In genomic region chr22:26316732-26317131, GRCh38 we compare ENCODE assay signal across 33 cellular contexts.
"Had no signal": no experiment of that assay in that cellular context is flagged by ENCODE, and none has a peak within 500 bp of the region (broad histone marks: within the 10 kb centered on the region; RNA-seq: fewer than 3 reads in every experiment).

No MANE protein-coding gene starts in this region.

- H3K4me3 ChIP-seq: adrenal gland, ascending aorta, body of pancreas, breast epithelium, cardiac muscle cell had no signal

- H3K9me3 ChIP-seq: adrenal gland, ascending aorta, body of pancreas, breast epithelium had no signal

- H3K27me3 ChIP-seq: adrenal gland, ascending aorta, body of pancreas, brain microvascular endothelial cell, cardiac muscle cell had no signal

- H3K27ac ChIP-seq: adrenal gland, ascending aorta, body of pancreas, brain microvascular endothelial cell, breast epithelium, cardiac muscle cell had no signal

- DNase-seq: activated effector memory CD4-positive, alpha-beta T cell treated with anti-CD3 and anti-CD28 coated beads, Interleukin-2, amount 50 U/mL, for 16 hours; activated effector memory CD4-positive, alpha-beta T cell treated with Interleukin-2 at 50 U/mL for 16 hours; activated gamma-delta T cell; activated gamma-delta T cell treated with Interleukin-2 at 50 U/mL for 16 hours; activated naive CD4-positive, alpha-beta T cell; activated naive CD4-positive, alpha-beta T cell treated with anti-CD3 and anti-CD28 coated beads for 36 hours; activated naive CD4-positive, alpha-beta T cell treated with anti-CD3 and anti-CD28 coated beads, Interleukin-2, amount 10 ng/mL, durations not matched to agents 7 days and 5 days; activated naive CD4-positive, alpha-beta T cell treated with anti-CD3 and anti-CD28 coated beads, Interleukin-2, amount 50 U/mL, for 16 hours; activated naive CD4-positive, alpha-beta T cell treated with Interleukin-2 at 50 U/mL for 16 hours; activated naive CD8-positive, alpha-beta T cell treated with anti-CD3 and anti-CD28 coated beads for 36 hours; activated naive CD8-positive, alpha-beta T cell treated with anti-CD3 and anti-CD28 coated beads, Interleukin-2, amount 10 ng/mL, durations not matched to agents 7 days and 5 days; activated naive CD8-positive, alpha-beta T cell treated with anti-CD3 and anti-CD28 coated beads, Interleukin-2, amount 50 U/mL, for 24 hours; activated T-cell treated with anti-CD3 and anti-CD28 coated beads, Interleukin-2, amount 50 U/mL, for 24 hours; activated T-cell treated with anti-CD3 and anti-CD28 coated beads, Interleukin-2, amount 50 U/mL, for 4 hours; activated T-cell treated with anti-CD3 and anti-CD28 coated beads, Interleukin-2, amount 50 U/mL, for 48 hours; activated T-cell treated with anti-CD3 and anti-CD28 coated beads, Interleukin-2, amount 50 U/mL, for 72 hours; adrenal gland; amniotic stem cell; amygdala; anterior cingulate cortex; aorta; body of pancreas; brain microvascular endothelial cell; caudate nucleus; central memory CD4-positive, alpha-beta T cell; cerebellar nuclear complex had no signal

- H3K36me3 ChIP-seq: adrenal gland, ascending aorta, brain microvascular endothelial cell, breast epithelium, cardiac muscle cell had no signal

- H3K4me1 ChIP-seq: adrenal gland, ascending aorta, body of pancreas, breast epithelium had no signal

- ATAC-seq: activated naive CD4-positive, alpha-beta T cell treated with anti-CD3 and anti-CD28 coated beads, Interleukin-2, amount 50 U/mL, for 72 hours; activated naive CD8-positive, alpha-beta T cell treated with anti-CD3 and anti-CD28 coated beads, Interleukin-2, amount 50 U/mL, for 24 hours; activated T-cell treated with anti-CD3 and anti-CD28 coated beads, Interleukin-2, amount 50 U/mL, for 4 hours; activated T-cell treated with anti-CD3 and anti-CD28 coated beads, Interleukin-2, amount 50 U/mL, for 72 hours; activated T-helper 17 cell treated with anti-CD3 and anti-CD28 coated beads, Interleukin-2, amount 50 U/mL, for 72 hours; body of pancreas had no signal

- FAIRE-seq: astrocyte, bronchial epithelial cell had no signal
